In genomic region chr6:11392778-11393507, GRCh38 we compare ENCODE assay signal across 1 cellular context.
TF ChIP-seq lines count a peak whose summit lies in the region.

No MANE protein-coding gene starts in this region.

TF ChIP-seq in GM12878, 131 proteins besides CTCF, POLR2A, EP300 and RAD21 (continued from another document):
- TF ChIP-seq ZBTB40 (IDR thresholded peaks at IDR 0.05; ENCODE audit: borderline replicate concordance) (no peak), ZNF24 (IDR thresholded peaks at IDR 0.05) (no peak), NR2F1 (conservative IDR thresholded peaks at IDR 0.05) (peak; percentile 54; the same call in 1 of the 2 replicates), KLF5 (IDR thresholded peaks at IDR 0.05; ENCODE audit: partially characterized antibody) (no peak), ATF7 (IDR thresholded peaks at IDR 0.05; ENCODE audit: low read depth) (no peak), MAX (IDR thresholded peaks at IDR 0.05; ENCODE audit: low read depth, low read length) (no peak), RFX5 (IDR thresholded peaks at IDR 0.05; ENCODE audit: low read depth, low read length) (no peak), CEBPB (IDR thresholded peaks at IDR 0.05; ENCODE audit: borderline replicate concordance in 1 of 2, low read depth in 2 of 2, low read length in 2 of 2) (no peak), YY1 (IDR thresholded peaks at IDR 0.05; ENCODE audit: low read depth, low read length) (no peak), RBBP5 (conservative IDR thresholded peaks at IDR 0.05) (no peak), TCF3 (IDR thresholded peaks at IDR 0.05; ENCODE audit: borderline replicate concordance, insufficient read depth, low read depth, low read length) (no peak), BHLHE40 (IDR thresholded peaks at IDR 0.05; ENCODE audit: borderline replicate concordance in 1 of 2, low read depth in 2 of 2, low read length in 1 of 2) (peak in 1 of 2 experiments; percentile 37; a peak in 1 of 4 replicates), CBX3 (IDR thresholded peaks at IDR 0.05; ENCODE audit: borderline replicate concordance, low read depth) (no peak), ZNF274 (IDR thresholded peaks at IDR 0.05; ENCODE audit: insufficient read depth, insufficient read length) (no peak)
- TF ChIP-seq, protein P1, sequence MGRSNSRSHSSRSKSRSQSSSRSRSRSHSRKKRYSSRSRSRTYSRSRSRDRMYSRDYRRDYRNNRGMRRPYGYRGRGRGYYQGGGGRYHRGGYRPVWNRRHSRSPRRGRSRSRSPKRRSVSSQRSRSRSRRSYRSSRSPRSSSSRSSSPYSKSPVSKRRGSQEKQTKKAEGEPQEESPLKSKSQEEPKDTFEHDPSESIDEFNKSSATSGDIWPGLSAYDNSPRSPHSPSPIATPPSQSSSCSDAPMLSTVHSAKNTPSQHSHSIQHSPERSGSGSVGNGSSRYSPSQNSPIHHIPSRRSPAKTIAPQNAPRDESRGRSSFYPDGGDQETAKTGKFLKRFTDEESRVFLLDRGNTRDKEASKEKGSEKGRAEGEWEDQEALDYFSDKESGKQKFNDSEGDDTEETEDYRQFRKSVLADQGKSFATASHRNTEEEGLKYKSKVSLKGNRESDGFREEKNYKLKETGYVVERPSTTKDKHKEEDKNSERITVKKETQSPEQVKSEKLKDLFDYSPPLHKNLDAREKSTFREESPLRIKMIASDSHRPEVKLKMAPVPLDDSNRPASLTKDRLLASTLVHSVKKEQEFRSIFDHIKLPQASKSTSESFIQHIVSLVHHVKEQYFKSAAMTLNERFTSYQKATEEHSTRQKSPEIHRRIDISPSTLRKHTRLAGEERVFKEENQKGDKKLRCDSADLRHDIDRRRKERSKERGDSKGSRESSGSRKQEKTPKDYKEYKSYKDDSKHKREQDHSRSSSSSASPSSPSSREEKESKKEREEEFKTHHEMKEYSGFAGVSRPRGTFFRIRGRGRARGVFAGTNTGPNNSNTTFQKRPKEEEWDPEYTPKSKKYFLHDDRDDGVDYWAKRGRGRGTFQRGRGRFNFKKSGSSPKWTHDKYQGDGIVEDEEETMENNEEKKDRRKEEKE (IDR thresholded peaks at IDR 0.05): no peak
- TF ChIP-seq, protein P2, sequence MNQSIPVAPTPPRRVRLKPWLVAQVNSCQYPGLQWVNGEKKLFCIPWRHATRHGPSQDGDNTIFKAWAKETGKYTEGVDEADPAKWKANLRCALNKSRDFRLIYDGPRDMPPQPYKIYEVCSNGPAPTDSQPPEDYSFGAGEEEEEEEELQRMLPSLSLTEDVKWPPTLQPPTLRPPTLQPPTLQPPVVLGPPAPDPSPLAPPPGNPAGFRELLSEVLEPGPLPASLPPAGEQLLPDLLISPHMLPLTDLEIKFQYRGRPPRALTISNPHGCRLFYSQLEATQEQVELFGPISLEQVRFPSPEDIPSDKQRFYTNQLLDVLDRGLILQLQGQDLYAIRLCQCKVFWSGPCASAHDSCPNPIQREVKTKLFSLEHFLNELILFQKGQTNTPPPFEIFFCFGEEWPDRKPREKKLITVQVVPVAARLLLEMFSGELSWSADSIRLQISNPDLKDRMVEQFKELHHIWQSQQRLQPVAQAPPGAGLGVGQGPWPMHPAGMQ (IDR thresholded peaks at IDR 0.05; ENCODE audit: borderline replicate concordance): no peak
